13 cellular contexts compared by ENCODE assay signal in the genomic region with DNA sequence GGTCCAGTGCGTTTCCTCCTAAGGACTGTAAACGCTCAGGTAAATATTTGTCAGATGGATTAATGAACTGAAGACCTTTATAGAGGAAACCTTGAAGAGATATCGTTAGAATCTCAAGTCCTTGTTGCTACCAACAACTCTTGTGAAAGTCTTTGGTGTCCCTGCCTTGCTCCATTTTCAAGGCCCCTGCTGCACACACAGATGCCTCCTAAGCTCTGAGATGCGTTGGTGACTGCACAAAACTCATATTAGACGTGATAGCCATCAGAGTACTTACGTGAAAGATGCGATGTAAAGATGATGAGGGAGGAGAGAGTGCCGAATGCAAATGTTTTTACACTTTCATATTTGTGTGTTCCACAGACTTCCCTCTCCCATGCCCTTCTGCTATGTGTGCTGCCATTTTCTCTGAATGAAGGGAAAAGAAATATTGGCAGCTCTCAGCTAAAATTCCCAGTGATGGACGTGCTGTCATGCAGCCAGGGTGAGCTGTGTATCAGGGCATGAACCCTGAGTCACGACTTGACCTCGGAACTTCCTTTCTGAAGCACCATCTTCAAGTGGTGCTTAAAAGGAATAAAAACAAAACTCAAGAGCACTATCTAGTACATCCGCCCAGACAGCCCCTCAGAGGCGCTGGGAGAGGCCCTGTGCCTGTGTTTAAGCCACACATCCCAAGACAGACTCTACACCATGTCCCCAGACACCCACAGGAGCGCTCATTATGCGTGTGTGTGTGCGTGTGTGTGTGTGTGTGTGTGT.
DNase-seq lines count a peak whose midpoint lies in the region; ATAC-seq and TF ChIP-seq lines count a peak whose summit lies in the region.
"Had no signal": no experiment of that assay in that cellular context is flagged by ENCODE, and none has a peak within 500 bp of the region (broad histone marks: within the 10 kb centered on the region; RNA-seq: fewer than 3 reads in every experiment).

No MANE protein-coding gene starts in this region.

- peak overlapping the region; percentile 67 for H3K4me3 ChIP-seq in DOHH2 (ENCODE audit: low read length)
- H3K4me3 ChIP-seq in Loucy (ENCODE audit: low read length, poor library complexity, severe bottlenecking), result peak overlapping the region; percentile 19
- H3K4me3 ChIP-seq in MM.1S (ENCODE audit: low read length), result no peak overlapping the region
- H3K4me3 ChIP-seq: body of pancreas, esophagus squamous epithelium, upper lobe of left lung had no signal

- H3K4me3 Mint-ChIP-seq in natural killer cell treated with Interleukin-12 subunit alpha and Interleukin-12 subunit beta and Interleukin-15 and Interleukin-18, amount 100 ng/mL, for 72 hours, result peak overlapping the region; percentile 80

- no peaks in the 10 kb centered on the region for H3K9me2 ChIP-seq in DOHH2 (replicated peaks; ENCODE audit: control insufficient read depth, low read length)
- H3K9me2 ChIP-seq in Loucy (replicated peaks; ENCODE audit: low read depth, low read length), result no peaks in the 10 kb centered on the region
- no peaks in the 10 kb centered on the region for H3K9me2 ChIP-seq in MM.1S (replicated peaks; ENCODE audit: insufficient read depth, low read length)

- H3K4me1 ChIP-seq in DOHH2 (ENCODE audit: control insufficient read depth, low read length), result peaks cover 91% of the 10 kb centered on the region
- H3K4me1 ChIP-seq in Loucy (ENCODE audit: insufficient read depth, low read length, poor library complexity, severe bottlenecking), result peaks cover 84% of the 10 kb centered on the region
- H3K4me1 ChIP-seq in MM.1S (ENCODE audit: low read length), result peaks cover 28% of the 10 kb centered on the region

- no peaks in the 10 kb centered on the region for H3K36me3 Mint-ChIP-seq in natural killer cell treated with Interleukin-12 subunit alpha and Interleukin-12 subunit beta and Interleukin-15 and Interleukin-18, amount 100 ng/mL, for 72 hours

- peak; percentile 58 to 70 for ATAC-seq in natural killer cell treated with Interleukin-12 subunit alpha and Interleukin-12 subunit beta and Interleukin-15 and Interleukin-18, amount 100 ng/mL, for 72 hours
- no peak for ATAC-seq in HG02884 (IDR thresholded peaks at IDR 0.05; ENCODE audit: unreplicated experiment)
- ATAC-seq: body of pancreas, HCT116 had no signal

- H3K36me3 ChIP-seq in DOHH2 (ENCODE audit: control insufficient read depth, low read length) (peaks cover 9% of the 10 kb centered on the region), Loucy (ENCODE audit: insufficient read depth, low read length) (no peaks in the 10 kb centered on the region), MM.1S (replicated peaks; ENCODE audit: insufficient read depth, low read length) (no peaks in the 10 kb centered on the region)
- H3K36me3 ChIP-seq: esophagus squamous epithelium, upper lobe of left lung had no signal

- TF ChIP-seq CTCF in DOHH2 (IDR thresholded peaks at IDR 0.05; ENCODE audit: low read depth, low read length, poor library complexity, severe bottlenecking) (no peak), Loucy (conservative IDR thresholded peaks at IDR 0.05; ENCODE audit: low read length) (no peak), MM.1S (IDR thresholded peaks at IDR 0.05; ENCODE audit: low read length) (no peak)

- intact Hi-C loops in posterior vena cava (cut with DNase I), result no loop called here

- H3K79me2 ChIP-seq in DOHH2 (ENCODE audit: control insufficient read depth, low read length) (peaks cover 10% of the 10 kb centered on the region), Loucy (ENCODE audit: insufficient read depth, low read length) (peaks cover 23% of the 10 kb centered on the region), MM.1S (ENCODE audit: low read length) (no peaks in the 10 kb centered on the region)

- no peaks in the 10 kb centered on the region for H3K27me3 ChIP-seq in DOHH2 (ENCODE audit: control insufficient read depth, low read length)
- H3K27me3 ChIP-seq in Loucy (ENCODE audit: insufficient read depth, low read length, poor library complexity, severe bottlenecking), result no peaks in the 10 kb centered on the region
- no peaks in the 10 kb centered on the region for H3K27me3 ChIP-seq in MM.1S (replicated peaks; ENCODE audit: insufficient read depth, low read length)
- H3K27me3 ChIP-seq: body of pancreas, upper lobe of left lung had no signal

- H3K27me3 Mint-ChIP-seq in natural killer cell treated with Interleukin-12 subunit alpha and Interleukin-12 subunit beta and Interleukin-15 and Interleukin-18, amount 100 ng/mL, for 72 hours, result peaks cover 0 to 3% of the 10 kb centered on the region in 2 donors

- H3K27ac Mint-ChIP-seq in natural killer cell treated with Interleukin-12 subunit alpha and Interleukin-12 subunit beta and Interleukin-15 and Interleukin-18, amount 100 ng/mL, for 72 hours, result peak overlapping the region; percentile 54 to 81

- H3K9me3 Mint-ChIP-seq in natural killer cell treated with Interleukin-12 subunit alpha and Interleukin-12 subunit beta and Interleukin-15 and Interleukin-18, amount 100 ng/mL, for 72 hours, result no peaks in the 10 kb centered on the region

- peak overlapping the region; percentile 80 for H3K27ac ChIP-seq in DOHH2 (ENCODE audit: low read depth, low read length)
- H3K27ac ChIP-seq in MM.1S (ENCODE audit: low read length), result no peak overlapping the region
- H3K27ac ChIP-seq: body of pancreas, esophagus squamous epithelium, upper lobe of left lung had no signal

- H3K9ac ChIP-seq in Loucy (ENCODE audit: low read depth, low read length, poor library complexity, severe bottlenecking), result peak overlapping the region; percentile 38
- no peak overlapping the region for H3K9ac ChIP-seq in MM.1S (ENCODE audit: low read length)

- H4K20me1 ChIP-seq in DOHH2 (ENCODE audit: control insufficient read depth, insufficient read depth, low read depth, low read length), result no peaks in the 10 kb centered on the region
- no peaks in the 10 kb centered on the region for H4K20me1 ChIP-seq in Loucy (ENCODE audit: insufficient read depth, low read length, poor library complexity, severe bottlenecking)
- H4K20me1 ChIP-seq in MM.1S (ENCODE audit: insufficient read depth, low read length), result no peaks in the 10 kb centered on the region

- H3F3A ChIP-seq in DOHH2 (ENCODE audit: control insufficient read depth, insufficient read depth), result peaks cover 47% of the 10 kb centered on the region
- H3F3A ChIP-seq in Loucy (ENCODE audit: low read depth), result peaks cover 14% of the 10 kb centered on the region; the same call in 1 of the 2 replicates
- peaks cover 29% of the 10 kb centered on the region for H3F3A ChIP-seq in MM.1S (ENCODE audit: insufficient read depth, low read length)

- DNase-seq in activated CD8-positive, alpha-beta memory T cell treated with anti-CD3 and anti-CD28 coated beads, Interleukin-2, amount 50 U/mL, for 48 hours, result peak; percentile 67
- no peak for DNase-seq in natural killer cell treated with Interleukin-12 subunit alpha and Interleukin-12 subunit beta and Interleukin-15 and Interleukin-18, amount 100 ng/mL, for 72 hours (ENCODE audit: low spot score)
- DNase-seq in MM.1S (no peak), NCI-H2081 treated with DMSO at 0.1 percent for 48 hours (lab: John Stamatoyannopoulos, UW) (no peak), posterior vena cava (ENCODE audit: low spot score) (no peak)
- DNase-seq: body of pancreas, esophagus squamous epithelium, NCI-H1105 treated with DMSO at 0.1 percent for 48 hours had no signal

- H3K4me2 ChIP-seq in DOHH2 (ENCODE audit: low read length) (peak overlapping the region; percentile 74), Loucy (ENCODE audit: low read depth, low read length, poor library complexity, severe bottlenecking) (peak overlapping the region; percentile 66), MM.1S (ENCODE audit: low read depth, low read length) (no peak overlapping the region)

- no peak overlapping the region for H2AFZ ChIP-seq in Loucy (ENCODE audit: low read length)
- H2AFZ ChIP-seq in MM.1S (ENCODE audit: low read length), result no peak overlapping the region

- H3K9me3 ChIP-seq in DOHH2 (ENCODE audit: control insufficient read depth, insufficient read depth, low read length) (no peaks in the 10 kb centered on the region), Loucy (ENCODE audit: insufficient read depth, low read depth, low read length) (no peaks in the 10 kb centered on the region), MM.1S (replicated peaks; ENCODE audit: insufficient read depth, low read length) (no peaks in the 10 kb centered on the region)
- H3K9me3 ChIP-seq: body of pancreas, esophagus squamous epithelium, upper lobe of left lung had no signal

- H3K4me1 Mint-ChIP-seq in natural killer cell treated with Interleukin-12 subunit alpha and Interleukin-12 subunit beta and Interleukin-15 and Interleukin-18, amount 100 ng/mL, for 72 hours (ENCODE audit: low read depth in 2 of 2), result peaks cover 49 to 56% of the 10 kb centered on the region in 2 donors
